9 cellular contexts compared by ENCODE assay signal in the genomic region with DNA sequence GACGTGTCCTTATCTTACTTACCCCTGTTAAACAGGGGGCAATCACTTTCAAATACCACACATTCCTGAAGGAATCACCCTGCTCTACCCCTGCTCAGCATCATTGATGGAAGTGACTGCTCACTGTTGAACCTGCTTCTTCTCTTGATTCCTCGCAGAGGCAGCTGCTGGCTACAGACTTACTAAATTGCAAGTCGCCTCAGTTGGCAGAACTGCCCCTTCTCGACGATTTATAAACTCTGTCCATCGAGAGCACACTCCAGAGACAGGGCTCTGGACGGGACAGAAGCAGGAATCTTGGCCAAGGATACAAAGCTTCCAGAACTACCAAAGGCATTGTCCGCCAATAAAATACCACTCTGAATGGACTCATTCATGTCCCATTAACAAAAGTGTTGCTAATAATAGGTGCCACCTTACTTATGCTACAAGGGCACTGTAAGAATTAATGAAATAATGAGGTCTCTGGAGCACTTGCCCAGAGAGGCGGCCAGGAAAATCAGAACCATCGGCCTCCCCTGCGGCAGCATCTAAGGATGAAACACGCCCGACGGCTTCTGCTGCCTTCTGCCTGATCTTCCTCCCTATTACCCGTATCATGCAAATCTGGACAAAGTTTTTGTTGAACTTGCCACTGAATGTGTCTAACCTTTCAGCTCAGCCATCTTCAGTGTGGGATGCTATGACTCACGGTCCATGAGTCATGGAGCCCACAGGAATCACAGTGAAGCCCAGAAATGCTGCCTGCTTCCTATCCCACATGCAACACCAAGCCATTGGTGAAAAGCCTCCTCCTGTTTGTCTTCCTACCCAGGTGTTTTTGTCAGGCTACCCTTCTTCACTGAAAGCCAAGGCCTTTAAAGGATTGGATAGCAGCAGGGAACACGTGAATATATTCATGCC.
A peak's percentile ranks its signal among the peaks of the same experiment; 100 is the strongest.
DNase-seq lines count a peak whose midpoint lies in the region; ATAC-seq and TF ChIP-seq lines count a peak whose summit lies in the region.
"Had no signal": no experiment of that assay in that cellular context is flagged by ENCODE, and none has a peak within 500 bp of the region (broad histone marks: within the 10 kb centered on the region; RNA-seq: fewer than 3 reads in every experiment).

No MANE protein-coding gene starts in this region.

- H3K4me3 Mint-ChIP-seq in CD8-positive, alpha-beta T cell = no peak overlapping the region
- H3K4me3 Mint-ChIP-seq: IgD-negative memory B cell had no signal

- H3K9me3 ChIP-seq in RWPE2 (ENCODE audit: severe bottlenecking) = no peaks in the 10 kb centered on the region
- no peaks in the 10 kb centered on the region for H3K9me3 ChIP-seq in esophagus muscularis mucosa
- no peaks in the 10 kb centered on the region for H3K9me3 ChIP-seq in ovary
- no peaks in the 10 kb centered on the region for H3K9me3 ChIP-seq in aorta (ENCODE audit: control insufficient read depth, low read length)
- no peaks in the 10 kb centered on the region for H3K9me3 ChIP-seq in CD8-positive, alpha-beta T cell (ENCODE audit: low read length)

- POLR2A ChIA-PET in CD8-positive, alpha-beta T cell (lab: Charles Lee) = no interaction called here

- no peaks in the 10 kb centered on the region for H3K4me1 Mint-ChIP-seq in CD8-positive, alpha-beta T cell (ENCODE audit: low read depth)
- H3K4me1 Mint-ChIP-seq: IgD-negative memory B cell had no signal

- intact Hi-C loops in esophagus muscularis mucosa (cut with DNase I) = no loop called here
- intact Hi-C loops in ovary (cut with DNase I) = no loop called here
- intact Hi-C loops in aorta (cut with DNase I) = loop anchor here in 1 of 2 donors (10.0 kb wide), 1 partner anchor 74 kb away; no protein-coding TSS in a partner anchor
- intact Hi-C loops in CD8-positive, alpha-beta T cell (cut with DNase I, micrococcal nuclease) = no loop called here

- CTCF ChIA-PET in CD8-positive, alpha-beta T cell (lab: Charles Lee) = interaction anchor here (0.7 kb wide), 1 partner anchor 184 kb away, joined by 4 read pairs; no protein-coding TSS in a partner anchor

- peak; percentile 76 for DNase-seq in GM04503 (ENCODE audit: low read depth)
- peak; percentile 85 for DNase-seq in RWPE2 (ENCODE audit: low spot score)
- DNase-seq in esophagus muscularis mucosa (ENCODE audit: extremely low spot score) = no peak
- DNase-seq in ovary = peak in 4 of 5 donors; percentile 43 to 74 (median 46)
- DNase-seq in aorta = peak; percentile 75 to 78
- DNase-seq in NCI-H774 (lab: John Stamatoyannopoulos, UW) = no peak
- DNase-seq in CD8-positive, alpha-beta T cell = no peak

- H3K4me1 ChIP-seq in RWPE2 (ENCODE audit: insufficient read depth, poor library complexity, severe bottlenecking) (peaks cover 9% of the 10 kb centered on the region), esophagus muscularis mucosa (peaks cover 19 to 57% (median 43%) of the 10 kb centered on the region in 4 donors), ovary (ENCODE audit: insufficient read depth) (peaks cover 13% of the 10 kb centered on the region), aorta (ENCODE audit: control insufficient read depth in 1 of 2, insufficient read depth in 2 of 2, low read length in 2 of 2) (peaks cover 2 to 6% of the 10 kb centered on the region in 2 donors)
- no peaks in the 10 kb centered on the region for H3K4me1 ChIP-seq in CD8-positive, alpha-beta T cell (ENCODE audit: insufficient read depth, low read length)

- ATAC-seq in RWPE2 (ENCODE audit: low read depth) (peak; percentile 100), aorta (ENCODE audit: low FRiP score) (peak; percentile 82), GM21786 (IDR thresholded peaks at IDR 0.05; ENCODE audit: unreplicated experiment) (no peak)
- no peak for ATAC-seq in CD8-positive, alpha-beta T cell

- 62% methylated on average over 16 of the region's 17 CpGs for WGBS in esophagus muscularis mucosa
- 73 to 80% (median 73%) methylated on average over 17 of the region's 17 CpGs for WGBS in ovary, 3 donors
- 77 to 81% methylated on average over 17 of the region's 17 CpGs for WGBS in aorta, 2 donors

- H3K9me3 Mint-ChIP-seq in CD8-positive, alpha-beta T cell = no peaks in the 10 kb centered on the region

- no peaks in the 10 kb centered on the region for H3K27me3 ChIP-seq in RWPE2 (ENCODE audit: insufficient read depth, poor library complexity, severe bottlenecking)
- H3K27me3 ChIP-seq in esophagus muscularis mucosa = no peaks in the 10 kb centered on the region
- no peaks in the 10 kb centered on the region for H3K27me3 ChIP-seq in ovary
- no peaks in the 10 kb centered on the region for H3K27me3 ChIP-seq in aorta (ENCODE audit: control insufficient read depth in 1 of 2, insufficient read depth in 2 of 2, low read length in 1 of 2)
- H3K27me3 ChIP-seq in CD8-positive, alpha-beta T cell (ENCODE audit: insufficient read depth, low read length) = no peaks in the 10 kb centered on the region

- no peaks in the 10 kb centered on the region for H3K36me3 ChIP-seq in RWPE2 (ENCODE audit: low read depth)
- no peaks in the 10 kb centered on the region for H3K36me3 ChIP-seq in esophagus muscularis mucosa
- no peaks in the 10 kb centered on the region for H3K36me3 ChIP-seq in ovary
- no peaks in the 10 kb centered on the region for H3K36me3 ChIP-seq in aorta (ENCODE audit: control insufficient read depth in 1 of 2, insufficient read depth in 2 of 2, low read length in 1 of 2)
- H3K36me3 ChIP-seq in CD8-positive, alpha-beta T cell (ENCODE audit: insufficient read depth, low read length) = no peaks in the 10 kb centered on the region

- H3K27me3 Mint-ChIP-seq in CD8-positive, alpha-beta T cell (ENCODE audit: low read depth) = no peaks in the 10 kb centered on the region
- H3K27me3 Mint-ChIP-seq: IgD-negative memory B cell had no signal

- no peaks in the 10 kb centered on the region for H3K36me3 Mint-ChIP-seq in CD8-positive, alpha-beta T cell

- no peak for TF ChIP-seq POLR2A in esophagus muscularis mucosa (IDR thresholded peaks at IDR 0.05; ENCODE audit: low read depth)
- TF ChIP-seq POLR2A in ovary (IDR thresholded peaks at IDR 0.05) = no peak

- H3K27ac ChIP-seq in RWPE2 (ENCODE audit: poor library complexity, severe bottlenecking) (peak overlapping the region; percentile 11), esophagus muscularis mucosa (replicated peaks in 1 of 4) (peak overlapping the region; percentile 71 to 80 (median 76)), ovary (no peak overlapping the region), aorta (ENCODE audit: low read depth in 1 of 2, low read length in 2 of 2) (no peak overlapping the region)
- no peak overlapping the region for H3K27ac ChIP-seq in CD8-positive, alpha-beta T cell (ENCODE audit: low read depth, low read length)

- H3K4me3 ChIP-seq in RWPE2 (ENCODE audit: severe bottlenecking) (no peak overlapping the region), esophagus muscularis mucosa (peak overlapping the region in 1 of 4 donors; percentile 5), ovary (no peak overlapping the region), aorta (ENCODE audit: low read length in 2 of 2) (no peak overlapping the region)
- no peak overlapping the region for H3K4me3 ChIP-seq in CD8-positive, alpha-beta T cell (ENCODE audit: low read depth, low read length)

- TF ChIP-seq EP300 in esophagus muscularis mucosa (IDR thresholded peaks at IDR 0.05) (no peak), ovary (IDR thresholded peaks at IDR 0.05) (no peak)

- H3K27ac Mint-ChIP-seq in CD8-positive, alpha-beta T cell = no peak overlapping the region
- H3K27ac Mint-ChIP-seq: IgD-negative memory B cell had no signal

- TF ChIP-seq CTCF in RWPE2 (IDR thresholded peaks at IDR 0.05; ENCODE audit: poor library complexity, severe bottlenecking) (no peak), esophagus muscularis mucosa (IDR thresholded peaks at IDR 0.05) (no peak), ovary (IDR thresholded peaks at IDR 0.05) (no peak)
- TF ChIP-seq CTCF in CD8-positive, alpha-beta T cell (IDR thresholded peaks at IDR 0.05) = no peak

Comparison
In these comparisons a context has a peak if more than half of its experiments do, and no peak if none do; other contexts are left out.
1. DNase-seq: peak in GM04503 (single experiment), RWPE2 (single experiment), ovary (4 of 5) and aorta (2 of 2); none in esophagus muscularis mucosa (single experiment), NCI-H774 (single experiment) and CD8-positive, alpha-beta T cell (0 of 7).
2. ATAC-seq: peak in RWPE2 (single experiment) and aorta (single experiment); none in GM21786 (single experiment) and CD8-positive, alpha-beta T cell (single experiment).
3. H3K27ac ChIP-seq: peak in RWPE2 (single experiment) and esophagus muscularis mucosa (4 of 4); none in ovary (0 of 2), aorta (0 of 2) and CD8-positive, alpha-beta T cell (single experiment).